Comparison of ENCODE assay signal across 9 cellular contexts in the genomic region with DNA sequence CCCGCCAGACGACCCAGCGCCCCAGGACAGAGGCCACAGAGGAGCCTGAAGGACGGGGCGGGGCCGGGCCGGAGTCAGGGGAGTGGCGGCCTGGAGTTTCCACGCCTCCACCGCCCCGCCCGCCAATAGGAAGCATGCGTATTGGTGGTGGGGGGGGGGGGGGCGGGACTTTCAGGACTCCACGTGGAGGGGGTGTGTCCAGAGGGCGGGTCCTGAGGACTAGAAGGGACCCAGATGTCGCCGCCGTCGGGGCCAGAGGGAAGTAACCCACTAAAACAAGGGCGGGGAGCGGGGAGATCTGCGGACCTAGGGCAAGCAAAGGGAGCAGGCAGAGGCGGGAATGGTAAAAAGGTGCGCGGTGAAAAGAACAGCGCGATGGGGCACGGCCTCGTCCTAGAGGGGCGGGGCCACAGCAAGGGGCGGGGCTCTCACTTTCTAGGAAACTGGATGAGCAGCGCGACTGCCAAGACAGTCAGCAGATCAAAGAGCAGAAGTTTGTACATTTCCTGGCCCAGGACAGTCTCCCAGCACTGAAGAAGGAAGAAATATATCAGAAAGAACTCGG. TPM values are rescaled to one million over a fixed set of nuclear protein-coding genes. Genes with fewer than 3 reads are reported as not detected.
DNase-seq lines count a peak whose midpoint lies in the region; ATAC-seq and TF ChIP-seq lines count a peak whose summit lies in the region.
"Had no signal": no experiment of that assay in that cellular context is flagged by ENCODE, and none has a peak within 500 bp of the region (broad histone marks: within the 10 kb centered on the region; RNA-seq: fewer than 3 reads in every experiment).

No MANE protein-coding gene starts in this region.

- TF ChIP-seq CTCF in GM12875 (IDR thresholded peaks at IDR 0.05; ENCODE audit: borderline replicate concordance, insufficient read depth, low read depth, low read length): no peak

- DNase-seq in NCI-H82 treated with DMSO at 0.1 percent for 48 hours (lab: John Stamatoyannopoulos, UW; ENCODE audit: unreplicated experiment): peak; percentile 72
- peak; percentile 56 to 57 (median 56) for DNase-seq in activated CD8-positive, alpha-beta memory T cell treated with anti-CD3 and anti-CD28 coated beads for 48 hours (ENCODE audit: low read depth in 2 of 3, low spot score in 2 of 3)
- DNase-seq in epidermal melanocyte (ENCODE audit: insufficient read length, low spot score): peak; percentile 63
- DNase-seq in mucosa of gallbladder (ENCODE audit: low spot score): peak; percentile 90
- peak; percentile 70 for DNase-seq in stimulated activated CD8-positive, alpha-beta memory T cell treated with anti-CD3 and anti-CD28 coated beads, Interleukin-4, amount 100 ng/mL, for 24 hours (ENCODE audit: low read depth)
- DNase-seq in cerebellum (ENCODE audit: low spot score): no peak

- peak overlapping the region; percentile 23 for H3K4me3 ChIP-seq in GM12875 (ENCODE audit: low read depth, low read length)

- ATAC-seq in GM21447 (IDR thresholded peaks at IDR 0.05; ENCODE audit: unreplicated experiment): no peak

RNA-seq across cellular contexts. Expression of a gene that starts 2.8 kb away (rescaled TPM):
- total RNA-seq in mucosa of gallbladder: 12.7 TPM
- 3.4 TPM for total RNA-seq in cerebellum

RNA-seq across cellular contexts. Expression of a gene that starts 10.6 kb away (rescaled TPM):
- total RNA-seq in mucosa of gallbladder (198 TPM), cerebellum (0.36 TPM)
- total RNA-seq: glomerular endothelial cell had no signal

RNA-seq across cellular contexts. Expression of a gene that starts 24.8 kb away (rescaled TPM):
- 54.2 TPM for total RNA-seq in mucosa of gallbladder
- total RNA-seq in cerebellum: 9.6 TPM

RNA-seq across cellular contexts. Expression of a gene that starts 27.1 kb away (rescaled TPM):
- total RNA-seq in mucosa of gallbladder: 263 TPM
- 21.4 TPM for total RNA-seq in cerebellum

RNA-seq across cellular contexts. Expression of a gene that starts 28.8 kb away (rescaled TPM):
- total RNA-seq in mucosa of gallbladder (62.6 TPM), cerebellum (18.3 TPM)

Comparison
In these comparisons a context has a peak if more than half of its experiments do, and no peak if none do; other contexts are left out.
1. RNA of a gene that starts 10.6 kb away (total RNA-seq): 198 TPM in mucosa of gallbladder (single experiment); 0.36 TPM in cerebellum (single experiment); every median in the first group is over 100 times any median in the second.